ENCODE assay signal across 11 cellular contexts in genomic region chr6:143759666-143760065, GRCh38.
A peak's percentile ranks its signal among the peaks of the same experiment; 100 is the strongest.
DNase-seq lines count a peak whose midpoint lies in the region; ATAC-seq and TF ChIP-seq lines count a peak whose summit lies in the region.
"Had no signal": no experiment of that assay in that cellular context is flagged by ENCODE, and none has a peak within 500 bp of the region (broad histone marks: within the 10 kb centered on the region; RNA-seq: fewer than 3 reads in every experiment).

No MANE protein-coding gene starts in this region.

- no peak for TF ChIP-seq CTCF in AG10803 (conservative IDR thresholded peaks at IDR 0.05; ENCODE audit: low read length)

- DNase-seq in AG10803 (ENCODE audit: low read depth) (peak; percentile 60), amniotic epithelial cell (ENCODE audit: low read depth) (peak; percentile 68), myocyte (ENCODE audit: low read depth) (peak; percentile 27), NCI-H2081 (lab: John Stamatoyannopoulos, UW) (no peak), DMS53 treated with DMSO at 0.1 percent for 48 hours (lab: John Stamatoyannopoulos, UW; ENCODE audit: unreplicated experiment) (no peak)
- no peak for DNase-seq in activated CD8-positive, alpha-beta memory T cell treated with anti-CD3 and anti-CD28 coated beads, Interleukin-2, amount 50 U/mL, for 48 hours
- DNase-seq: activated naive CD8-positive, alpha-beta T cell treated with anti-CD3 and anti-CD28 coated beads, Interleukin-2, amount 10 ng/mL, durations not matched to agents 7 days and 5 days; NCI-H2081 treated with DMSO at 0.1 percent for 48 hours; small intestine had no signal

- no peaks in the 10 kb centered on the region for H3K4me1 ChIP-seq in HUES6 (ENCODE audit: control insufficient read depth, insufficient read depth, low read length)

- H3K9ac ChIP-seq in HUES6 (ENCODE audit: low read length) = no peak overlapping the region

- H3K9me3 ChIP-seq in HUES6 (ENCODE audit: control insufficient read depth, insufficient read depth, low read depth, low read length) = no peaks in the 10 kb centered on the region

- no peaks in the 10 kb centered on the region for H3K27me3 ChIP-seq in HUES6 (ENCODE audit: control insufficient read depth, insufficient read depth, low read length)

- H3K27ac ChIP-seq in HUES6 (ENCODE audit: low read depth, low read length) = 0 out of 2 replicates have a peak overlapping the region, but pooled peaks have one; percentile 38

- H3K4me3 ChIP-seq in AG10803 (ENCODE audit: low read length) (no peak overlapping the region), HUES6 (ENCODE audit: low read depth, low read length) (no peak overlapping the region)

- no peak for ATAC-seq in GM19395 (IDR thresholded peaks at IDR 0.05; ENCODE audit: unreplicated experiment)

- peaks cover 50% of the 10 kb centered on the region for H3K36me3 ChIP-seq in HUES6 (ENCODE audit: control insufficient read depth, insufficient read depth, low read length)

Comparison
In these comparisons a context has a peak if more than half of its experiments do, and no peak if none do; other contexts are left out.
1. DNase-seq: peak in AG10803 (single experiment), amniotic epithelial cell (single experiment) and myocyte (single experiment); none in activated CD8-positive, alpha-beta memory T cell treated with anti-CD3 and anti-CD28 coated beads, Interleukin-2, amount 50 U/mL, for 48 hours (single experiment), NCI-H2081 (0 of 2) and DMS53 treated with DMSO at 0.1 percent for 48 hours (single experiment).